In genomic region chr5:147911427-147911826, GRCh38 we compare ENCODE assay signal across 2 cellular contexts.
TF ChIP-seq lines count a peak whose summit lies in the region.

No MANE protein-coding gene starts in this region.

TF ChIP-seq in liver, 16 proteins besides CTCF, POLR2A, EP300 and RAD21:
- peak; percentile 64 for TF ChIP-seq MAX (IDR thresholded peaks at IDR 0.05)
- TF ChIP-seq HNF4A (conservative IDR thresholded peaks at IDR 0.05): peak in 1 of 2 donors; percentile 32
- peak; percentile 36 for TF ChIP-seq SP1 (IDR thresholded peaks at IDR 0.05)
- peak in 1 of 2 donors; percentile 26 for TF ChIP-seq RXRA (IDR thresholded peaks at IDR 0.05)
- TF ChIP-seq YY1 (IDR thresholded peaks at IDR 0.05): peak; percentile 84
- no peak for TF ChIP-seq HNF4G (IDR thresholded peaks at IDR 0.05)
- peak; percentile 27 for TF ChIP-seq REST (IDR thresholded peaks at IDR 0.05)
- TF ChIP-seq FOXA2 (IDR thresholded peaks at IDR 0.05): peak; percentile 11
- no peak for TF ChIP-seq FOXA1 (IDR thresholded peaks at IDR 0.05)
- no peak for TF ChIP-seq NR2F2 (IDR thresholded peaks at IDR 0.05)
- TF ChIP-seq JUND (IDR thresholded peaks at IDR 0.05): no peak
- no peak for TF ChIP-seq TAF1 (conservative IDR thresholded peaks at IDR 0.05)

TF ChIP-seq in HepG2, 621 proteins besides CTCF, POLR2A, EP300 and RAD21:
- TF ChIP-seq MXD4 (CRISPR knock-in tag; IDR thresholded peaks at IDR 0.05) (no peak), MAF1 (CRISPR knock-in tag; IDR thresholded peaks at IDR 0.05; ENCODE audit: borderline replicate concordance) (no peak), THAP8 (CRISPR knock-in tag; IDR thresholded peaks at IDR 0.05; ENCODE audit: borderline replicate concordance) (no peak), DNMT1 (CRISPR knock-in tag; IDR thresholded peaks at IDR 0.05) (no peak), MYPOP (CRISPR knock-in tag; IDR thresholded peaks at IDR 0.05) (no peak), YEATS4 (CRISPR knock-in tag; IDR thresholded peaks at IDR 0.05; ENCODE audit: borderline replicate concordance) (no peak), U2AF1 (optimal IDR thresholded peaks at IDR 0.05; ENCODE audit: low read depth, low read length) (no peak), ZNF296 (CRISPR knock-in tag; conservative IDR thresholded peaks at IDR 0.05) (no peak), DR1 (CRISPR knock-in tag; IDR thresholded peaks at IDR 0.05) (no peak), ZNF710 (CRISPR knock-in tag; IDR thresholded peaks at IDR 0.05; ENCODE audit: borderline replicate concordance) (no peak), ZNF777 (CRISPR knock-in tag; IDR thresholded peaks at IDR 0.05) (no peak), DZIP1 (CRISPR knock-in tag; IDR thresholded peaks at IDR 0.05) (no peak), USF2 (IDR thresholded peaks at IDR 0.05; ENCODE audit: low read depth, low read length) (no peak), USF2 (CRISPR knock-in tag; IDR thresholded peaks at IDR 0.05; ENCODE audit: borderline replicate concordance) (no peak), ZNF34 (CRISPR knock-in tag; IDR thresholded peaks at IDR 0.05; ENCODE audit: borderline replicate concordance) (no peak), PHB2 (IDR thresholded peaks at IDR 0.05; ENCODE audit: partially characterized antibody) (no peak)
